Comparison of ENCODE assay signal across 35 cellular contexts in genomic region chr10:124821520-124821919, GRCh38.
"Had no signal": no experiment of that assay in that cellular context is flagged by ENCODE, and none has a peak within 500 bp of the region (broad histone marks: within the 10 kb centered on the region; RNA-seq: fewer than 3 reads in every experiment).

No MANE protein-coding gene starts in this region.

- H3K9me3 ChIP-seq: ascending aorta had no signal

- H3K4me1 Mint-ChIP-seq: activated CD4-positive, alpha-beta T cell treated with anti-CD3 and anti-CD28 coated beads, Interleukin-2, amount 10 ng/mL, durations not matched to agents 7 days and 5 days; activated CD8-positive, alpha-beta memory T cell treated with anti-CD3 and anti-CD28 coated beads, Interleukin-2, amount 10 ng/mL, durations not matched to agents 7 days and 5 days; activated naive CD4-positive, alpha-beta T cell treated with anti-CD3 and anti-CD28 coated beads, Interleukin-2, amount 10 ng/mL, durations not matched to agents 7 days and 5 days; activated naive CD4-positive, alpha-beta T cell treated with anti-CD3 and anti-CD28 coated beads, Interleukin-2, amount 50 U/mL, for 24 hours; activated naive CD8-positive, alpha-beta T cell treated with anti-CD3 and anti-CD28 coated beads, Interleukin-2, amount 10 ng/mL, durations not matched to agents 7 days and 5 days; activated naive CD8-positive, alpha-beta T cell treated with anti-CD3 and anti-CD28 coated beads, Interleukin-2, amount 50 U/mL, for 24 hours; brain; central memory CD8-positive, alpha-beta T cell; T-cell; WTC11 had no signal

- H3K4me3 Mint-ChIP-seq: activated CD4-positive, alpha-beta memory T cell treated with anti-CD3 and anti-CD28 coated beads, Interleukin-2, amount 10 ng/mL, durations not matched to agents 7 days and 5 days; activated CD4-positive, alpha-beta T cell treated with anti-CD3 and anti-CD28 coated beads for 36 hours; activated CD4-positive, alpha-beta T cell treated with anti-CD3 and anti-CD28 coated beads, Interleukin-2, amount 10 ng/mL, durations not matched to agents 7 days and 5 days; activated CD8-positive, alpha-beta memory T cell treated with anti-CD3 and anti-CD28 coated beads, Interleukin-2, amount 10 ng/mL, durations not matched to agents 7 days and 5 days; activated CD8-positive, alpha-beta T cell treated with anti-CD3 and anti-CD28 coated beads, Interleukin-2, amount 10 ng/mL, durations not matched to agents 7 days and 5 days; activated naive CD4-positive, alpha-beta T cell treated with anti-CD3 and anti-CD28 coated beads, Interleukin-2, amount 10 ng/mL, durations not matched to agents 7 days and 5 days; activated naive CD4-positive, alpha-beta T cell treated with anti-CD3 and anti-CD28 coated beads, Interleukin-2, amount 50 U/mL, for 24 hours; activated naive CD8-positive, alpha-beta T cell; activated naive CD8-positive, alpha-beta T cell treated with anti-CD3 and anti-CD28 coated beads, Interleukin-2, amount 10 ng/mL, durations not matched to agents 7 days and 5 days; activated naive CD8-positive, alpha-beta T cell treated with anti-CD3 and anti-CD28 coated beads, Interleukin-2, amount 50 U/mL, for 24 hours; activated T-cell treated with anti-CD3 and anti-CD28 coated beads, Interleukin-2, amount 50 U/mL, for 24 hours; brain; central memory CD8-positive, alpha-beta T cell; T-cell; T-helper 2 cell treated with Interferon-gamma antibody and Interleukin-4, amounts not matched to agents 5 μg/mL and 100 μg/mL, for 36 hours; WTC11 had no signal

- H3K27me3 Mint-ChIP-seq: activated CD4-positive, alpha-beta memory T cell treated with anti-CD3 and anti-CD28 coated beads, Interleukin-2, amount 10 ng/mL, durations not matched to agents 7 days and 5 days; activated CD4-positive, alpha-beta T cell treated with anti-CD3 and anti-CD28 coated beads for 36 hours; activated CD4-positive, alpha-beta T cell treated with anti-CD3 and anti-CD28 coated beads, Interleukin-2, amount 10 ng/mL, durations not matched to agents 7 days and 5 days; activated CD8-positive, alpha-beta memory T cell treated with anti-CD3 and anti-CD28 coated beads, Interleukin-2, amount 10 ng/mL, durations not matched to agents 7 days and 5 days; activated naive CD4-positive, alpha-beta T cell treated with anti-CD3 and anti-CD28 coated beads, Interleukin-2, amount 10 ng/mL, durations not matched to agents 7 days and 5 days; activated naive CD4-positive, alpha-beta T cell treated with anti-CD3 and anti-CD28 coated beads, Interleukin-2, amount 50 U/mL, for 24 hours; activated naive CD8-positive, alpha-beta T cell; activated naive CD8-positive, alpha-beta T cell treated with anti-CD3 and anti-CD28 coated beads, Interleukin-2, amount 10 ng/mL, durations not matched to agents 7 days and 5 days; activated naive CD8-positive, alpha-beta T cell treated with anti-CD3 and anti-CD28 coated beads, Interleukin-2, amount 50 U/mL, for 24 hours; activated T-cell treated with anti-CD3 and anti-CD28 coated beads, Interleukin-2, amount 50 U/mL, for 24 hours; brain; central memory CD8-positive, alpha-beta T cell; T-cell had no signal

- ATAC-seq: activated CD4-positive, alpha-beta T cell treated with anti-CD3 and anti-CD28 coated beads for 36 hours; activated CD4-positive, CD25-positive, alpha-beta regulatory T cell treated with anti-CD3 and anti-CD28 coated beads, Interleukin-2, amount 50 U/mL, for 24 hours; activated CD8-positive, alpha-beta memory T cell treated with anti-CD3 and anti-CD28 coated beads, Interleukin-2, amount 10 ng/mL, durations not matched to agents 7 days and 5 days; activated CD8-positive, alpha-beta T cell treated with anti-CD3 and anti-CD28 coated beads, Interleukin-2, amount 10 ng/mL, durations not matched to agents 7 days and 5 days; activated naive CD8-positive, alpha-beta T cell treated with anti-CD3 and anti-CD28 coated beads, Interleukin-2, amount 50 U/mL, for 24 hours; T-cell; WTC11 had no signal

- H3K4me1 ChIP-seq: ascending aorta had no signal

- H3K27ac ChIP-seq: ascending aorta, cardiac muscle cell, WERI-Rb-1 had no signal

- H3K27me3 ChIP-seq: ascending aorta, cardiac muscle cell had no signal

- H3K27ac Mint-ChIP-seq: activated CD4-positive, alpha-beta memory T cell treated with anti-CD3 and anti-CD28 coated beads, Interleukin-2, amount 10 ng/mL, durations not matched to agents 7 days and 5 days; activated CD4-positive, alpha-beta T cell treated with anti-CD3 and anti-CD28 coated beads for 36 hours; activated CD4-positive, alpha-beta T cell treated with anti-CD3 and anti-CD28 coated beads, Interleukin-2, amount 10 ng/mL, durations not matched to agents 7 days and 5 days; activated CD8-positive, alpha-beta memory T cell treated with anti-CD3 and anti-CD28 coated beads, Interleukin-2, amount 10 ng/mL, durations not matched to agents 7 days and 5 days; activated CD8-positive, alpha-beta T cell treated with anti-CD3 and anti-CD28 coated beads, Interleukin-2, amount 10 ng/mL, durations not matched to agents 7 days and 5 days; activated naive CD4-positive, alpha-beta T cell treated with anti-CD3 and anti-CD28 coated beads, Interleukin-2, amount 10 ng/mL, durations not matched to agents 7 days and 5 days; activated naive CD4-positive, alpha-beta T cell treated with anti-CD3 and anti-CD28 coated beads, Interleukin-2, amount 50 U/mL, for 24 hours; activated naive CD8-positive, alpha-beta T cell; activated naive CD8-positive, alpha-beta T cell treated with anti-CD3 and anti-CD28 coated beads, Interleukin-2, amount 10 ng/mL, durations not matched to agents 7 days and 5 days; activated naive CD8-positive, alpha-beta T cell treated with anti-CD3 and anti-CD28 coated beads, Interleukin-2, amount 50 U/mL, for 24 hours; activated T-cell treated with anti-CD3 and anti-CD28 coated beads, Interleukin-2, amount 50 U/mL, for 24 hours; activated T-helper 2 cell treated with anti-CD3 and anti-CD28 coated beads, Interferon-gamma antibody, Interleukin-2, Interleukin-4, amounts not matched to agents 10 μg/mL and 5 μg/mL and 100 μg/mL, durations not matched to agents 14 hours and 24 hours and 36 hours; brain; T-cell; T-helper 2 cell treated with Interferon-gamma antibody and Interleukin-4, amounts not matched to agents 5 μg/mL and 100 μg/mL, for 36 hours; WTC11 had no signal

- H3K4me3 ChIP-seq: ascending aorta, cardiac muscle cell had no signal

- DNase-seq: activated CD4-positive, alpha-beta memory T cell treated with anti-CD3 and anti-CD28 coated beads, Interleukin-2, amount 10 ng/mL, durations not matched to agents 7 days and 5 days; activated CD4-positive, alpha-beta T cell treated with anti-CD3 and anti-CD28 coated beads for 1 hour; activated CD4-positive, alpha-beta T cell treated with anti-CD3 and anti-CD28 coated beads for 36 hours; activated CD4-positive, alpha-beta T cell treated with anti-CD3 and anti-CD28 coated beads for 48 hours; activated CD4-positive, alpha-beta T cell treated with anti-CD3 and anti-CD28 coated beads, Interleukin-2, amount 10 ng/mL, durations not matched to agents 7 days and 5 days; activated CD4-positive, alpha-beta T cell treated with anti-CD3 and anti-CD28 coated beads, Interleukin-2, amount 50 U/mL, for 48 hours; activated CD4-positive, CD25-positive, alpha-beta regulatory T cell; activated CD8-positive, alpha-beta memory T cell treated with anti-CD3 and anti-CD28 coated beads, Interleukin-2, amount 10 ng/mL, durations not matched to agents 7 days and 5 days; activated CD8-positive, alpha-beta memory T cell treated with anti-CD3 and anti-CD28 coated beads, Interleukin-2, amount 50 U/mL, for 48 hours; activated CD8-positive, alpha-beta T cell treated with anti-CD3 and anti-CD28 coated beads, Interleukin-2, amount 10 ng/mL, durations not matched to agents 7 days and 5 days; activated effector memory CD4-positive, alpha-beta T cell treated with Interleukin-2 at 50 U/mL for 16 hours; activated gamma-delta T cell; activated naive CD4-positive, alpha-beta T cell treated with anti-CD3 and anti-CD28 coated beads, Interleukin-2, amount 10 ng/mL, durations not matched to agents 7 days and 5 days; activated naive CD4-positive, alpha-beta T cell treated with Interleukin-2 at 50 U/mL for 16 hours; activated naive CD8-positive, alpha-beta T cell treated with anti-CD3 and anti-CD28 coated beads, Interleukin-2, amount 10 ng/mL, durations not matched to agents 7 days and 5 days; activated naive CD8-positive, alpha-beta T cell treated with anti-CD3 and anti-CD28 coated beads, Interleukin-2, amount 50 U/mL, for 24 hours; activated T-cell treated with anti-CD3 and anti-CD28 coated beads, Interleukin-2, amount 50 U/mL, for 24 hours; amygdala; anterior cingulate cortex; caudate nucleus; cerebellar nuclear complex; T-cell; T-helper 2 cell; T-helper 9 cell; WERI-Rb-1 had no signal
